Comparison of ENCODE assay signal across 8 cellular contexts in genomic region chr4:39354178-39354503, GRCh38. TPM values are rescaled to one million over a fixed set of nuclear protein-coding genes. Genes with fewer than 3 reads are reported as not detected.
DNase-seq lines count a peak whose midpoint lies in the region; ATAC-seq lines count a peak whose summit lies in the region.

No MANE protein-coding gene starts in this region.

- ATAC-seq in stimulated activated naive CD8-positive, alpha-beta T cell treated with anti-CD3 and anti-CD28 coated beads, Interleukin-15, Interleukin-2, amounts not matched to agents 100 U/mL and 50 U/mL, for 24 hours: no peak
- no peak for ATAC-seq in GM21786 (IDR thresholded peaks at IDR 0.05; ENCODE audit: unreplicated experiment)

- H3K4me1 ChIP-seq in muscle layer of colon (ENCODE audit: insufficient read depth, low read length): peaks cover 28% of the 10 kb centered on the region

- H3K4me3 Mint-ChIP-seq in stimulated activated naive CD8-positive, alpha-beta T cell treated with anti-CD3 and anti-CD28 coated beads, Interleukin-15, Interleukin-2, amounts not matched to agents 100 ng/mL and 50 ng/mL, for 24 hours: peak overlapping the region; percentile 81

- H3K9me3 Mint-ChIP-seq in stimulated activated naive CD8-positive, alpha-beta T cell treated with anti-CD3 and anti-CD28 coated beads, Interleukin-15, Interleukin-2, amounts not matched to agents 100 ng/mL and 50 ng/mL, for 24 hours: peaks cover 3% of the 10 kb centered on the region

- peaks cover 95% of the 10 kb centered on the region for H3K4me1 Mint-ChIP-seq in stimulated activated naive CD8-positive, alpha-beta T cell treated with anti-CD3 and anti-CD28 coated beads, Interleukin-15, Interleukin-2, amounts not matched to agents 100 ng/mL and 50 ng/mL, for 24 hours (ENCODE audit: low read depth)

- no peaks in the 10 kb centered on the region for H3K9me3 ChIP-seq in muscle layer of colon (ENCODE audit: low read length)

- peaks cover 16% of the 10 kb centered on the region for H3K36me3 ChIP-seq in muscle layer of colon (ENCODE audit: insufficient read depth, low read length)

- H3K27ac Mint-ChIP-seq in stimulated activated naive CD8-positive, alpha-beta T cell treated with anti-CD3 and anti-CD28 coated beads, Interleukin-15, Interleukin-2, amounts not matched to agents 100 ng/mL and 50 ng/mL, for 24 hours: peak overlapping the region; percentile 97

- DNase-seq in stimulated activated naive CD8-positive, alpha-beta T cell treated with anti-CD3 and anti-CD28 coated beads, Interleukin-15, Interleukin-2, amounts not matched to agents 100 U/mL and 50 U/mL, for 24 hours: no peak
- DNase-seq in caudate nucleus (lab: John Stamatoyannopoulos, UW) (no peak), ureter (ENCODE audit: low spot score) (no peak), NCI-H2107 treated with DMSO at 0.1 percent for 48 hours (lab: John Stamatoyannopoulos, UW; ENCODE audit: unreplicated experiment) (no peak), Kasumi-1 (lab: John Stamatoyannopoulos, UW) (no peak)

- H3K36me3 Mint-ChIP-seq in stimulated activated naive CD8-positive, alpha-beta T cell treated with anti-CD3 and anti-CD28 coated beads, Interleukin-15, Interleukin-2, amounts not matched to agents 100 ng/mL and 50 ng/mL, for 24 hours (ENCODE audit: low read depth): peaks cover 53% of the 10 kb centered on the region

- peak overlapping the region; percentile 68 for H3K27ac ChIP-seq in caudate nucleus (ENCODE audit: low read depth, low read length)
- peak overlapping the region; percentile 80 for H3K27ac ChIP-seq in muscle layer of colon (ENCODE audit: low read depth, low read length)

- H3K9ac ChIP-seq in muscle layer of colon (ENCODE audit: low read length): peak overlapping the region; percentile 37

- H3K4me3 ChIP-seq in muscle layer of colon (ENCODE audit: low read depth in 1 of 2, low read length in 2 of 2): peak overlapping the region; percentile 42 to 63

- no peaks in the 10 kb centered on the region for H3K27me3 ChIP-seq in muscle layer of colon (ENCODE audit: control insufficient read depth in 1 of 2, insufficient read depth in 2 of 2, low read length in 2 of 2)

- H3K27me3 Mint-ChIP-seq in stimulated activated naive CD8-positive, alpha-beta T cell treated with anti-CD3 and anti-CD28 coated beads, Interleukin-15, Interleukin-2, amounts not matched to agents 100 ng/mL and 50 ng/mL, for 24 hours: no peaks in the 10 kb centered on the region

RNA-seq across cellular contexts. Expression of gene RFC1, which starts 12.0 kb away (rescaled TPM):
- total RNA-seq in ureter: 59.4 TPM

RNA-seq across cellular contexts. Expression of gene KLB, which starts 52.6 kb away (rescaled TPM):
- 0.08 TPM for total RNA-seq in ureter
